ENCODE assay signal across 15 cellular contexts in the genomic region with DNA sequence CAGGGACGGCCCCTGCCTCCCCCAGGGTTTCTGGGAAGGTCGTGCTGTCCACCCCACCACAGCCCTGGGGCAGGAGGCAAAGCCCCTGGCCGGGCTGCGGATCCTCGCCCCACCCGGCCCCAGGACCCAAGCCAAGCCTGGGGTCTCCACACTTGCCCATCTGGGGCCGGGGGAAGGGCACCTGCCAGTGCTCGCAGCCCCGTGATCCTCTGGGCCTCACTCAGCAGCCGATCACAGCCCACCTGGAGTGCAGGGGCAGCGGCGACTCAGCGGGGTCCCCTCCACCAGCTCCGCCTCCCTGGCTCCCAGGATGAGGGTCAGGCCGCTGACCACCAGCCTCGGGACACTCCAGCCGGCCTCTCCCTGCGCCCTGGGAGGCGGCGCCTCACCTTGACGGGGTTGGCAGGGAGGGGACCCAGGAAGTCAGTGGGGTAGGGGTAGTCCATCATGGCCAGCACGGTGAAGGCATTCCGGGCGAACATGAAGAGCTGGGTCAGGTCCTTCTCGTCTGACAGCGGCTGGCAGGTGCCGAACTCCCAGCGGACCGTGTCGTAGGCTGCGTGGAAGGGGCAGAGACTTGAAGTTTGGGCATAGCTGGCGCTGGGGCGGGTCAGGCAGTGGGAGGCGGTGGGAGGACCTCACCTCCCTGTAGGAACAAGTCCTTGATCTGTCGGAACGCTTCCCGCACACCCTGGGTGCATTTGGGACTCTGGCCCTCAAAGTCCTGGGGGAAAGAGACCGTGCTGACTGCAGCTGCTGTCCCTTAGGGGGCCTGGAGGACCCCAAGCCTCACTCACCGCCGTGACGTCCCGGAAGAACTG. TPM values are rescaled to one million over a fixed set of nuclear protein-coding genes. Genes with fewer than 3 reads are reported as not detected.
DNase-seq lines count a peak whose midpoint lies in the region; ATAC-seq and TF ChIP-seq lines count a peak whose summit lies in the region.
"Had no signal": no experiment of that assay in that cellular context is flagged by ENCODE, and none has a peak within 500 bp of the region (broad histone marks: within the 10 kb centered on the region; RNA-seq: fewer than 3 reads in every experiment).

No MANE protein-coding gene starts in this region.

- H3K27me3 Mint-ChIP-seq in activated CD4-positive, alpha-beta T cell treated with anti-CD3 and anti-CD28 coated beads, Interleukin-2, amount 10 ng/mL, durations not matched to agents 24 days and 14 days, result no peaks in the 10 kb centered on the region
- no peaks in the 10 kb centered on the region for H3K27me3 Mint-ChIP-seq in activated CD8-positive, alpha-beta T cell treated with anti-CD3 and anti-CD28 coated beads, Interleukin-2, amount 10 ng/mL, durations not matched to agents 7 days and 5 days (ENCODE audit: low read depth)
- peaks cover 26% of the 10 kb centered on the region for H3K27me3 Mint-ChIP-seq in nephron (ENCODE audit: low read depth)

- CTCF ChIA-PET in activated CD8-positive, alpha-beta T cell treated with anti-CD3 and anti-CD28 coated beads, Interleukin-2, amount 10 ng/mL, durations not matched to agents 7 days and 5 days (lab: Charles Lee), result interaction anchor here (0.8 to 3.4 kb wide), 6 partner anchors 17 to 124 kb away, joined by 3 to 18 read pairs (median 4); a partner anchor contains a TSS

- no peak overlapping the region for H3K27ac Mint-ChIP-seq in activated CD4-positive, alpha-beta T cell treated with anti-CD3 and anti-CD28 coated beads, Interleukin-2, amount 10 ng/mL, durations not matched to agents 24 days and 14 days
- H3K27ac Mint-ChIP-seq in activated CD8-positive, alpha-beta T cell treated with anti-CD3 and anti-CD28 coated beads, Interleukin-2, amount 10 ng/mL, durations not matched to agents 7 days and 5 days, result peak overlapping the region; percentile 73
- no peak overlapping the region for H3K27ac Mint-ChIP-seq in nephron

- no peak for ATAC-seq in activated CD8-positive, alpha-beta T cell treated with anti-CD3 and anti-CD28 coated beads, Interleukin-2, amount 10 ng/mL, durations not matched to agents 7 days and 5 days
- ATAC-seq: A549 had no signal

- POLR2A ChIA-PET in activated CD8-positive, alpha-beta T cell treated with anti-CD3 and anti-CD28 coated beads, Interleukin-2, amount 10 ng/mL, durations not matched to agents 7 days and 5 days (lab: Charles Lee), result interaction anchor here (1.1 to 2.3 kb wide), 6 partner anchors 17 to 128 kb away, joined by 3 to 11 read pairs (median 8); a partner anchor contains a TSS

- TF ChIP-seq CTCF in GM12864 (IDR thresholded peaks at IDR 0.05; ENCODE audit: low read depth, low read length, missing control alignments) (no peak), nephron (IDR thresholded peaks at IDR 0.05; ENCODE audit: unreplicated experiment in 3 of 3) (no peak)

- no peak for DNase-seq in activated CD4-positive, alpha-beta T cell treated with anti-CD3 and anti-CD28 coated beads, Interleukin-2, amount 10 ng/mL, durations not matched to agents 24 days and 14 days
- DNase-seq in activated CD4-positive, alpha-beta T cell treated with anti-CD3 and anti-CD28 coated beads, Interleukin-2, amount 50 U/mL, for 4 hours, result no peak
- DNase-seq in GM12864 (ENCODE audit: low read depth), result no peak
- no peak for DNase-seq in activated CD8-positive, alpha-beta T cell treated with anti-CD3 and anti-CD28 coated beads, Interleukin-2, amount 10 ng/mL, durations not matched to agents 7 days and 5 days
- no peak for DNase-seq in NCI-H82 treated with DMSO at 0.1 percent for 48 hours (lab: John Stamatoyannopoulos, UW; ENCODE audit: unreplicated experiment)
- DNase-seq in SIG-M5 (lab: John Stamatoyannopoulos, UW), result no peak
- no peak for DNase-seq in cerebellar cortex (ENCODE audit: low spot score)
- DNase-seq: activated CD4-positive, alpha-beta T cell treated with anti-CD3 and anti-CD28 coated beads for 1 hour; amniotic stem cell; DMS79 treated with DMSO at 0.1 percent for 48 hours; dorsolateral prefrontal cortex; NCI-H146; NCI-H748 treated with DMSO at 0.1 percent for 48 hours had no signal

- H3K4me3 Mint-ChIP-seq in activated CD4-positive, alpha-beta T cell treated with anti-CD3 and anti-CD28 coated beads, Interleukin-2, amount 10 ng/mL, durations not matched to agents 24 days and 14 days, result peak overlapping the region; percentile 83
- H3K4me3 Mint-ChIP-seq in activated CD8-positive, alpha-beta T cell treated with anti-CD3 and anti-CD28 coated beads, Interleukin-2, amount 10 ng/mL, durations not matched to agents 7 days and 5 days, result peak overlapping the region; percentile 74
- H3K4me3 Mint-ChIP-seq in nephron, result peak overlapping the region; percentile 68 to 70 (median 68)

- H3K4me1 Mint-ChIP-seq in activated CD4-positive, alpha-beta T cell treated with anti-CD3 and anti-CD28 coated beads, Interleukin-2, amount 10 ng/mL, durations not matched to agents 24 days and 14 days, result peaks cover 2% of the 10 kb centered on the region
- peaks cover 11% of the 10 kb centered on the region for H3K4me1 Mint-ChIP-seq in activated CD8-positive, alpha-beta T cell treated with anti-CD3 and anti-CD28 coated beads, Interleukin-2, amount 10 ng/mL, durations not matched to agents 7 days and 5 days (ENCODE audit: low read depth)
- no peaks in the 10 kb centered on the region for H3K4me1 Mint-ChIP-seq in nephron

- H3K4me3 ChIP-seq in GM12864 (ENCODE audit: low read depth, low read length), result peak overlapping the region; percentile 51

- H3K9me3 Mint-ChIP-seq in activated CD4-positive, alpha-beta T cell treated with anti-CD3 and anti-CD28 coated beads, Interleukin-2, amount 10 ng/mL, durations not matched to agents 24 days and 14 days, result no peaks in the 10 kb centered on the region
- H3K9me3 Mint-ChIP-seq in activated CD8-positive, alpha-beta T cell treated with anti-CD3 and anti-CD28 coated beads, Interleukin-2, amount 10 ng/mL, durations not matched to agents 7 days and 5 days (ENCODE audit: insufficient read depth), result no peaks in the 10 kb centered on the region
- no peaks in the 10 kb centered on the region for H3K9me3 Mint-ChIP-seq in nephron

- H3K36me3 Mint-ChIP-seq in activated CD4-positive, alpha-beta T cell treated with anti-CD3 and anti-CD28 coated beads, Interleukin-2, amount 10 ng/mL, durations not matched to agents 24 days and 14 days (ENCODE audit: low read depth), result peaks cover 8% of the 10 kb centered on the region
- H3K36me3 Mint-ChIP-seq in activated CD8-positive, alpha-beta T cell treated with anti-CD3 and anti-CD28 coated beads, Interleukin-2, amount 10 ng/mL, durations not matched to agents 7 days and 5 days (ENCODE audit: low read depth), result peaks cover 12% of the 10 kb centered on the region
- H3K36me3 Mint-ChIP-seq in nephron (ENCODE audit: low read depth), result no peaks in the 10 kb centered on the region

- intact Hi-C loops in activated CD4-positive, alpha-beta T cell treated with anti-CD3 and anti-CD28 coated beads, Interleukin-2, amount 10 ng/mL, durations not matched to agents 24 days and 14 days (cut with micrococcal nuclease), result no loop called here

RNA-seq across cellular contexts. Expression of a gene that starts 1.8 kb away (rescaled TPM):
- total RNA-seq in activated CD4-positive, alpha-beta T cell treated with anti-CD3 and anti-CD28 coated beads, Interleukin-2, amount 10 ng/mL, durations not matched to agents 24 days and 14 days, result 365 and 375 TPM in 2 replicates
- 100 to 1,000 TPM; 248 TPM for total RNA-seq in activated CD8-positive, alpha-beta T cell treated with anti-CD3 and anti-CD28 coated beads, Interleukin-2, amount 10 ng/mL, durations not matched to agents 7 days and 5 days

RNA-seq across cellular contexts. Expression of a gene that starts 26.0 kb away (rescaled TPM):
- total RNA-seq in activated CD4-positive, alpha-beta T cell treated with anti-CD3 and anti-CD28 coated beads, Interleukin-2, amount 10 ng/mL, durations not matched to agents 24 days and 14 days, result 49.7 and 50.1 TPM in 2 replicates
- total RNA-seq in activated CD8-positive, alpha-beta T cell treated with anti-CD3 and anti-CD28 coated beads, Interleukin-2, amount 10 ng/mL, durations not matched to agents 7 days and 5 days, result 10 to 100 TPM; 42.2 to 49.2 TPM

RNA-seq across cellular contexts. Expression of a gene that starts 26.2 kb away (rescaled TPM):
- total RNA-seq in activated CD4-positive, alpha-beta T cell treated with anti-CD3 and anti-CD28 coated beads, Interleukin-2, amount 10 ng/mL, durations not matched to agents 24 days and 14 days, result 0.07 TPM in 1 of 2 replicates, not detected in the other
- not detected for total RNA-seq in activated CD8-positive, alpha-beta T cell treated with anti-CD3 and anti-CD28 coated beads, Interleukin-2, amount 10 ng/mL, durations not matched to agents 7 days and 5 days

RNA-seq across cellular contexts. Expression of a gene that starts 35.5 kb away (rescaled TPM):
- 17.1 and 19.1 TPM in 2 replicates for total RNA-seq in activated CD4-positive, alpha-beta T cell treated with anti-CD3 and anti-CD28 coated beads, Interleukin-2, amount 10 ng/mL, durations not matched to agents 24 days and 14 days
- total RNA-seq in activated CD8-positive, alpha-beta T cell treated with anti-CD3 and anti-CD28 coated beads, Interleukin-2, amount 10 ng/mL, durations not matched to agents 7 days and 5 days, result 10 to 100 TPM; 63.1 to 66.8 TPM

RNA-seq across cellular contexts. Expression of a gene that starts 42.4 kb away (rescaled TPM):
- total RNA-seq in activated CD4-positive, alpha-beta T cell treated with anti-CD3 and anti-CD28 coated beads, Interleukin-2, amount 10 ng/mL, durations not matched to agents 24 days and 14 days, result 22.8 and 23.8 TPM in 2 replicates
- total RNA-seq in activated CD8-positive, alpha-beta T cell treated with anti-CD3 and anti-CD28 coated beads, Interleukin-2, amount 10 ng/mL, durations not matched to agents 7 days and 5 days, result 10 to 100 TPM; 56.8 to 57.0 TPM
